8 cellular contexts compared by ENCODE assay signal in genomic region chr2:119694994-119695521, GRCh38. TPM values are rescaled to one million over a fixed set of nuclear protein-coding genes. Genes with fewer than 3 reads are reported as not detected.
DNase-seq lines count a peak whose midpoint lies in the region; ATAC-seq, FAIRE-seq and TF ChIP-seq lines count a peak whose summit lies in the region.

No MANE protein-coding gene starts in this region.

- intact Hi-C loops in gastrocnemius medialis (cut with DNase I; ENCODE audit: low total_unique reads), result no loop called here

- H3K9me3 Mint-ChIP-seq in activated naive CD8-positive, alpha-beta T cell treated with anti-CD3 and anti-CD28 coated beads, Interleukin-2, amount 10 ng/mL, durations not matched to agents 7 days and 5 days, result no peaks in the 10 kb centered on the region
- no peaks in the 10 kb centered on the region for H3K9me3 Mint-ChIP-seq in activated naive CD8-positive, alpha-beta T cell treated with anti-CD3 and anti-CD28 coated beads, Interleukin-2, amount 50 U/mL, for 24 hours

- H3K27ac ChIP-seq in gastrocnemius medialis, result no peak overlapping the region

- no peak for TF ChIP-seq POLR2A in GM12892 (IDR thresholded peaks at IDR 0.05; ENCODE audit: low read depth, low read length)
- no peak for TF ChIP-seq POLR2A in gastrocnemius medialis (IDR thresholded peaks at IDR 0.05)

- no peaks in the 10 kb centered on the region for H3K9me3 ChIP-seq in gastrocnemius medialis

- peak overlapping the region; percentile 17 for H3K4me3 Mint-ChIP-seq in activated naive CD8-positive, alpha-beta T cell treated with anti-CD3 and anti-CD28 coated beads, Interleukin-2, amount 10 ng/mL, durations not matched to agents 7 days and 5 days
- no peak overlapping the region for H3K4me3 Mint-ChIP-seq in activated naive CD8-positive, alpha-beta T cell treated with anti-CD3 and anti-CD28 coated beads, Interleukin-2, amount 50 U/mL, for 24 hours

- peak overlapping the region; percentile 40 for H3K4me3 ChIP-seq in fibroblast of villous mesenchyme (ENCODE audit: low read depth, low read length)
- no peak overlapping the region for H3K4me3 ChIP-seq in gastrocnemius medialis

- no peaks in the 10 kb centered on the region for H3K27me3 ChIP-seq in gastrocnemius medialis

- TF ChIP-seq CTCF in fibroblast of villous mesenchyme (IDR thresholded peaks at IDR 0.05; ENCODE audit: insufficient read depth, low read depth, low read length), result no peak
- no peak for TF ChIP-seq CTCF in gastrocnemius medialis (IDR thresholded peaks at IDR 0.05 in 4 of 5, conservative IDR thresholded peaks at IDR 0.05 in 1 of 5)

- DNase-seq in activated naive CD8-positive, alpha-beta T cell treated with anti-CD3 and anti-CD28 coated beads, Interleukin-2, amount 10 ng/mL, durations not matched to agents 7 days and 5 days, result no peak
- no peak for DNase-seq in activated naive CD8-positive, alpha-beta T cell treated with anti-CD3 and anti-CD28 coated beads, Interleukin-2, amount 50 U/mL, for 24 hours
- DNase-seq in RPMI7951 (ENCODE audit: low read depth) (peak; percentile 49), fibroblast of villous mesenchyme (ENCODE audit: low read depth) (peak; percentile 72), SW 1271 (lab: John Stamatoyannopoulos, UW) (no peak), GM12892 (ENCODE audit: insufficient read length) (no peak), gastrocnemius medialis (no peak)

- H3K4me1 Mint-ChIP-seq in activated naive CD8-positive, alpha-beta T cell treated with anti-CD3 and anti-CD28 coated beads, Interleukin-2, amount 10 ng/mL, durations not matched to agents 7 days and 5 days, result peaks cover 22% of the 10 kb centered on the region
- H3K4me1 Mint-ChIP-seq in activated naive CD8-positive, alpha-beta T cell treated with anti-CD3 and anti-CD28 coated beads, Interleukin-2, amount 50 U/mL, for 24 hours, result peaks cover 36% of the 10 kb centered on the region

- POLR2A ChIA-PET in activated naive CD8-positive, alpha-beta T cell treated with anti-CD3 and anti-CD28 coated beads, Interleukin-2, amount 10 ng/mL, durations not matched to agents 7 days and 5 days (lab: Charles Lee), result interaction anchor here (0.9 kb wide), 1 partner anchor 16 kb away, joined by 3 read pairs; the partner anchor contains the start of gene TMEM177

- H3K36me3 ChIP-seq in gastrocnemius medialis, result no peaks in the 10 kb centered on the region

- H3K27me3 Mint-ChIP-seq in activated naive CD8-positive, alpha-beta T cell treated with anti-CD3 and anti-CD28 coated beads, Interleukin-2, amount 10 ng/mL, durations not matched to agents 7 days and 5 days, result no peaks in the 10 kb centered on the region
- peaks cover 3% of the 10 kb centered on the region for H3K27me3 Mint-ChIP-seq in activated naive CD8-positive, alpha-beta T cell treated with anti-CD3 and anti-CD28 coated beads, Interleukin-2, amount 50 U/mL, for 24 hours

- peaks cover 0 to 4% of the 10 kb centered on the region in 2 donors for H3K4me1 ChIP-seq in gastrocnemius medialis

- in situ Hi-C loops in gastrocnemius medialis (cut with MboI; ENCODE audit: low sequenced_read_pairs in 4 of 4), result no loop called here

- no peak for ATAC-seq in activated naive CD8-positive, alpha-beta T cell treated with anti-CD3 and anti-CD28 coated beads, Interleukin-2, amount 10 ng/mL, durations not matched to agents 7 days and 5 days (ENCODE audit: low read depth)
- ATAC-seq in activated naive CD8-positive, alpha-beta T cell treated with anti-CD3 and anti-CD28 coated beads, Interleukin-2, amount 50 U/mL, for 24 hours, result no peak
- ATAC-seq in GM21390 (IDR thresholded peaks at IDR 0.05; ENCODE audit: unreplicated experiment) (no peak), gastrocnemius medialis (no peak)

- peak overlapping the region; percentile 27 for H3K27ac Mint-ChIP-seq in activated naive CD8-positive, alpha-beta T cell treated with anti-CD3 and anti-CD28 coated beads, Interleukin-2, amount 10 ng/mL, durations not matched to agents 7 days and 5 days
- no peak overlapping the region for H3K27ac Mint-ChIP-seq in activated naive CD8-positive, alpha-beta T cell treated with anti-CD3 and anti-CD28 coated beads, Interleukin-2, amount 50 U/mL, for 24 hours

- no peak for FAIRE-seq in GM12892 (lab: Jason Lieb, UNC)

- peaks cover 3% of the 10 kb centered on the region for H3K36me3 Mint-ChIP-seq in activated naive CD8-positive, alpha-beta T cell treated with anti-CD3 and anti-CD28 coated beads, Interleukin-2, amount 10 ng/mL, durations not matched to agents 7 days and 5 days
- peaks cover 3% of the 10 kb centered on the region for H3K36me3 Mint-ChIP-seq in activated naive CD8-positive, alpha-beta T cell treated with anti-CD3 and anti-CD28 coated beads, Interleukin-2, amount 50 U/mL, for 24 hours (ENCODE audit: low read depth)

RNA-seq across cellular contexts. Expression of gene TMEM177, which starts 16.1 kb away (rescaled TPM):
- total RNA-seq in activated naive CD8-positive, alpha-beta T cell treated with anti-CD3 and anti-CD28 coated beads, Interleukin-2, amount 10 ng/mL, durations not matched to agents 7 days and 5 days, result 10 to 100 TPM in 1 of 2 experiments, 1 to 10 TPM in 1; 9.0 to 13.1 TPM
- 9.0 and 10.8 TPM in 2 replicates for total RNA-seq in RPMI7951 (2014; rRNA removed; shearing (Covaris generic))
- 5.8 and 10.4 TPM in 2 replicates for total RNA-seq in fibroblast of villous mesenchyme
- 10.1 TPM for polyA plus RNA-seq in GM12892 (2012; ENCODE audit: missing spikeins)
- 10 to 100 TPM in 1 of 4 donors, 1 to 10 TPM in 3; 5.1 to 13.4 (median 7.6) TPM for total RNA-seq in gastrocnemius medialis

Comparison
In these comparisons a context has a peak if more than half of its experiments do, and no peak if none do; other contexts are left out.
1. DNase-seq: peak in RPMI7951 (single experiment) and fibroblast of villous mesenchyme (single experiment); none in activated naive CD8-positive, alpha-beta T cell treated with anti-CD3 and anti-CD28 coated beads, Interleukin-2, amount 10 ng/mL, durations not matched to agents 7 days and 5 days (single experiment), activated naive CD8-positive, alpha-beta T cell treated with anti-CD3 and anti-CD28 coated beads, Interleukin-2, amount 50 U/mL, for 24 hours (single experiment), SW 1271 (0 of 2), GM12892 (single experiment) and gastrocnemius medialis (0 of 2).